9 cellular contexts compared by ENCODE assay signal in the genomic region with DNA sequence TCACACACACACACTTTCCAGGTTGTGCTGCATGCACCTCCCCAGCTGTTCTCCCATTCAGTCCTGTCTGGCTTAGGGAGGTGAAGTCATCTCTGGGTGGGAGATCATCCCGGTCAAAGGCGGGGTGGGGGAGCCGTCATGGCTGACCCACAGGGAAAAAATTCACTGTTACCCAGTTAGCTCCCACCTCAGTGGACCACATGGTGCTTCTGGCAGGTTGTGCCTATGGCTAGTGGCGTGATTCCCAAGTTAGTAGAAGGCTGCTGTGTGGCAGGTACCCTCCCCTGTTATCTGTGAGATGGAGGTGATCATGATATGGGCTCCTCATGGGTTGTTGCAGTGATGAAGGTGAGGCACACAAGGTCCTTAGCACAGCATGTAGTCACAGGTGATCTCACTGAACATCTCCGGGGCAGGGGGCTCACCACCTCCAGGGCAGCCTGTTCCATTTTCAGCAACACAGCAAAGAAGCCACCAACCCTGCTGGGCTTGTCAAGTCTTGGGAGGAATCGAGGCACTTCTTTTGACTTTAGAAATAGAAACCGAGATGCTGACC.
DNase-seq lines count a peak whose midpoint lies in the region; ATAC-seq and TF ChIP-seq lines count a peak whose summit lies in the region.
"Had no signal": no experiment of that assay in that cellular context is flagged by ENCODE, and none has a peak within 500 bp of the region (broad histone marks: within the 10 kb centered on the region; RNA-seq: fewer than 3 reads in every experiment).

No MANE protein-coding gene starts in this region.

- no peak overlapping the region for H3K4me2 ChIP-seq in GM23248 (ENCODE audit: unreplicated experiment)

- H3K4me3 Mint-ChIP-seq in activated naive CD4-positive, alpha-beta T cell treated with anti-CD3 and anti-CD28 coated beads, Interleukin-2, amount 50 U/mL, for 24 hours = peak overlapping the region; percentile 69
- H3K4me3 Mint-ChIP-seq in central memory CD8-positive, alpha-beta T cell = peak overlapping the region; percentile 56

- H3K36me3 ChIP-seq in upper lobe of left lung = no peaks in the 10 kb centered on the region
- no peaks in the 10 kb centered on the region for H3K36me3 ChIP-seq in GM23248 (ENCODE audit: low read depth)
- H3K36me3 ChIP-seq: lower lobe of right lung had no signal

- no peak for TF ChIP-seq POLR2A in upper lobe of left lung (IDR thresholded peaks at IDR 0.05)

- H3F3A ChIP-seq in GM23248 (ENCODE audit: insufficient read depth) = no peaks in the 10 kb centered on the region

- H3K4me1 ChIP-seq in upper lobe of left lung = peaks cover 0 to 23% (median 12%) of the 10 kb centered on the region in 4 donors
- H3K4me1 ChIP-seq in GM23248 (ENCODE audit: insufficient read depth) = no peaks in the 10 kb centered on the region

- H3K4me3 ChIP-seq in upper lobe of left lung = no peak overlapping the region
- H3K4me3 ChIP-seq in GM23248 = no peak overlapping the region
- H3K4me3 ChIP-seq: lower lobe of right lung had no signal

- H3K9me2 ChIP-seq in GM23248 (ENCODE audit: insufficient read depth) = no peaks in the 10 kb centered on the region

- no peak overlapping the region for H3K9ac ChIP-seq in GM23248

- H3K27ac ChIP-seq in upper lobe of left lung (no peak overlapping the region), GM23248 (no peak overlapping the region)
- H3K27ac ChIP-seq: lower lobe of right lung had no signal

- no peaks in the 10 kb centered on the region for H3K79me2 ChIP-seq in GM23248 (ENCODE audit: insufficient read depth)

- no peaks in the 10 kb centered on the region for H3K27me3 Mint-ChIP-seq in activated naive CD4-positive, alpha-beta T cell treated with anti-CD3 and anti-CD28 coated beads, Interleukin-2, amount 50 U/mL, for 24 hours
- H3K27me3 Mint-ChIP-seq in central memory CD8-positive, alpha-beta T cell = peaks cover 32% of the 10 kb centered on the region

- H3K27me3 ChIP-seq in upper lobe of left lung = no peaks in the 10 kb centered on the region
- peaks cover 10% of the 10 kb centered on the region; the same call in 1 of the 2 replicates for H3K27me3 ChIP-seq in GM23248 (replicated peaks; ENCODE audit: insufficient read depth)

- WGBS in upper lobe of left lung, 2 donors = 56 to 73% methylated on average over 5 to 7 of the region's 7 CpGs
- WGBS in GM23248 (ENCODE audit: low coverage in 1 of 2, low lambda C conversion rate in 2 of 2, missing lambda C conversion rate in 2 of 2), 2 experiments = 14 to 22% methylated on average over 7 of the region's 7 CpGs

- no peak for TF ChIP-seq CTCF in upper lobe of left lung (IDR thresholded peaks at IDR 0.05)

- DNase-seq in activated naive CD4-positive, alpha-beta T cell treated with Interleukin-2 at 50 U/mL for 16 hours = no peak
- DNase-seq in central memory CD8-positive, alpha-beta T cell (ENCODE audit: low spot score in 2 of 2) = no peak
- DNase-seq in upper lobe of left lung = no peak
- DNase-seq in GM23248 = no peak

- no peaks in the 10 kb centered on the region for H3K9me3 Mint-ChIP-seq in activated naive CD4-positive, alpha-beta T cell treated with anti-CD3 and anti-CD28 coated beads, Interleukin-2, amount 50 U/mL, for 24 hours
- no peaks in the 10 kb centered on the region for H3K9me3 Mint-ChIP-seq in central memory CD8-positive, alpha-beta T cell

- TF ChIP-seq EP300 in upper lobe of left lung (IDR thresholded peaks at IDR 0.05) = no peak

- in situ Hi-C loops in GM23248 (cut with MboI) = no loop called here

- no peaks in the 10 kb centered on the region for H4K20me1 ChIP-seq in GM23248 (ENCODE audit: insufficient read depth)

- peaks cover 3% of the 10 kb centered on the region for H3K36me3 Mint-ChIP-seq in activated naive CD4-positive, alpha-beta T cell treated with anti-CD3 and anti-CD28 coated beads, Interleukin-2, amount 50 U/mL, for 24 hours
- no peaks in the 10 kb centered on the region for H3K36me3 Mint-ChIP-seq in central memory CD8-positive, alpha-beta T cell (ENCODE audit: insufficient read depth)

- peaks cover 52% of the 10 kb centered on the region for H3K4me1 Mint-ChIP-seq in activated naive CD4-positive, alpha-beta T cell treated with anti-CD3 and anti-CD28 coated beads, Interleukin-2, amount 50 U/mL, for 24 hours
- peaks cover 34% of the 10 kb centered on the region for H3K4me1 Mint-ChIP-seq in central memory CD8-positive, alpha-beta T cell

- no peak overlapping the region for H2AFZ ChIP-seq in GM23248

- no peaks in the 10 kb centered on the region for H3K9me3 ChIP-seq in upper lobe of left lung
- no peaks in the 10 kb centered on the region for H3K9me3 ChIP-seq in GM23248 (ENCODE audit: low read depth)
- H3K9me3 ChIP-seq: lower lobe of right lung had no signal

- ATAC-seq in HG03175 (IDR thresholded peaks at IDR 0.05; ENCODE audit: unreplicated experiment) (peak; percentile 10), upper lobe of left lung (ENCODE audit: low FRiP score in 2 of 2) (peak; percentile 7 to 20), HG03469 (IDR thresholded peaks at IDR 0.05; ENCODE audit: unreplicated experiment) (no peak), HG03045 (IDR thresholded peaks at IDR 0.05; ENCODE audit: unreplicated experiment) (no peak)
- ATAC-seq in central memory CD8-positive, alpha-beta T cell (replicated peaks; ENCODE audit: extremely low read depth, poor library complexity, severe bottlenecking) = no peak

- H3K27ac Mint-ChIP-seq in activated naive CD4-positive, alpha-beta T cell treated with anti-CD3 and anti-CD28 coated beads, Interleukin-2, amount 50 U/mL, for 24 hours = peak overlapping the region; percentile 88
- H3K27ac Mint-ChIP-seq in central memory CD8-positive, alpha-beta T cell (ENCODE audit: low read depth) = peak overlapping the region; percentile 2

Comparison
In these comparisons a context has a peak if more than half of its experiments do, and no peak if none do; other contexts are left out.
1. ATAC-seq: peak in HG03175 (single experiment) and upper lobe of left lung (2 of 2); none in central memory CD8-positive, alpha-beta T cell (single experiment), HG03469 (single experiment) and HG03045 (single experiment).